21 cellular contexts compared by ENCODE assay signal in the genomic region with DNA sequence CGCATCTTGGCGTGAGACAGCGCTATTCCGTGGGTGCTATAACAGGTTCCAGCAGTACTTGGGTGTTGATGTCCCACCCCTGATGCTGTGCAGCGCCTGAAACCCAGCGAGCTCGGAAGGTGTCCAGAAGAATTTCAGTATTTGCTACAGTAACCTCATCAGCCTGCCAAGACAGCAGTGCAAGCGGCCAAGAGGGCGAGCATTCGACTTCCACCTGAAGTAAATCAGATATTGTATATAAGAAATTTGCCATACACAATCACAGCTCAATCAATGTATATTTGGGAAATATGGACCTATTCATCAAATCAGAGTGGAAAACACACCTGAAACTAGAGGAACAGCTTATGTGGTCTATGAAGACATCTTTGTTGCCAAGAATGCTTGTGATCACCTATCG. TPM values are rescaled to one million over a fixed set of nuclear protein-coding genes. Genes with fewer than 3 reads are reported as not detected.
DNase-seq lines count a peak whose midpoint lies in the region; FAIRE-seq and TF ChIP-seq lines count a peak whose summit lies in the region.
"Had no signal": no experiment of that assay in that cellular context is flagged by ENCODE, and none has a peak within 500 bp of the region (broad histone marks: within the 10 kb centered on the region; RNA-seq: fewer than 3 reads in every experiment).

No MANE protein-coding gene starts in this region.

- H3K4me2 ChIP-seq in mesenchymal stem cell (ENCODE audit: low read length, poor library complexity, severe bottlenecking), result no peak overlapping the region
- H3K4me2 ChIP-seq in smooth muscle cell, result no peak overlapping the region
- H3K4me2 ChIP-seq: A549, BLaER1, KMS-11 had no signal

- intact Hi-C loops in Caco-2 (cut with micrococcal nuclease; ENCODE audit: unreplicated experiment), result no loop called here

- no peaks in the 10 kb centered on the region for H3F3A ChIP-seq in smooth muscle cell (ENCODE audit: low read depth)

- no TSS peak for BruUV-seq in Caco-2 (replicated peaks; lab: Mats Ljungman, UMichigan)

- H4K91ac ChIP-seq in mesenchymal stem cell (ENCODE audit: low read length), result no peak overlapping the region

- H2AK5ac ChIP-seq in mesenchymal stem cell (ENCODE audit: low read length, severe bottlenecking), result no peak overlapping the region

- H2BK15ac ChIP-seq in mesenchymal stem cell (ENCODE audit: low read depth, poor library complexity, severe bottlenecking), result no peak overlapping the region

- peak; percentile 28 for FAIRE-seq in HTR-8/SVneo (lab: Jason Lieb, UNC)
- FAIRE-seq: A549, G401.6, GM12892, GM18507, H1 had no signal

- H3K4me3 Mint-ChIP-seq in Caco-2 (ENCODE audit: unreplicated experiment), result no peak overlapping the region
- H3K4me3 Mint-ChIP-seq: CD14-positive monocyte; CD8-positive, alpha-beta T cell; H9 had no signal

- no peaks in the 10 kb centered on the region for H3K27me3 Mint-ChIP-seq in Caco-2 (ENCODE audit: insufficient read depth, unreplicated experiment)

- peak overlapping the region; percentile 50 for H4K8ac ChIP-seq in mesenchymal stem cell (ENCODE audit: low read length)

- no peak overlapping the region for H3K27ac ChIP-seq in mesenchymal stem cell (ENCODE audit: low read length, poor library complexity, severe bottlenecking)
- no peak overlapping the region for H3K27ac ChIP-seq in substantia nigra (ENCODE audit: low read depth, low read length, poor library complexity, severe bottlenecking)
- H3K27ac ChIP-seq in smooth muscle cell (ENCODE audit: low read depth), result no peak overlapping the region
- H3K27ac ChIP-seq: A549, BLaER1, KMS-11 had no signal

- no peak overlapping the region for H3K4me3 ChIP-seq in Caco-2 (ENCODE audit: low read depth, low read length)
- H3K4me3 ChIP-seq in mesenchymal stem cell (ENCODE audit: insufficient read depth in 1 of 2, low read depth in 1 of 2, low read length in 2 of 2), result no peak overlapping the region
- no peak overlapping the region for H3K4me3 ChIP-seq in smooth muscle cell
- H3K4me3 ChIP-seq: A549, BLaER1 had no signal

- DNase-seq in Caco-2 (no peak), HTR-8/SVneo (ENCODE audit: insufficient read length, low spot score) (no peak), mesenchymal stem cell (no peak), AG08396 (ENCODE audit: low spot score) (no peak), substantia nigra (lab: John Stamatoyannopoulos, UW) (no peak), smooth muscle cell (lab: John Stamatoyannopoulos, UW; ENCODE audit: unreplicated experiment) (no peak)
- DNase-seq: CD8-positive, alpha-beta T cell; DMS 273 treated with DMSO at 0.1 percent for 48 hours; DMS53; DND-41; EL; H9 had no signal

- peaks cover 5% of the 10 kb centered on the region for H3K4me1 Mint-ChIP-seq in Caco-2 (ENCODE audit: low read depth, unreplicated experiment)
- H3K4me1 Mint-ChIP-seq: CD14-positive monocyte, H9 had no signal

- no peaks in the 10 kb centered on the region for H3K79me1 ChIP-seq in mesenchymal stem cell (replicated peaks; ENCODE audit: low read length, poor library complexity, severe bottlenecking)

- H2BK5ac ChIP-seq in mesenchymal stem cell (ENCODE audit: low read depth, low read length, poor library complexity, severe bottlenecking), result no peak overlapping the region

- H2AFZ ChIP-seq in mesenchymal stem cell (ENCODE audit: low read depth, low read length), result no peak overlapping the region
- H2AFZ ChIP-seq in smooth muscle cell (ENCODE audit: low read depth), result no peak overlapping the region

- no peaks in the 10 kb centered on the region for H3K9me3 Mint-ChIP-seq in Caco-2 (ENCODE audit: unreplicated experiment)
- H3K9me3 Mint-ChIP-seq: CD14-positive monocyte; CD8-positive, alpha-beta T cell; H9 had no signal

- no peak overlapping the region for H3K4ac ChIP-seq in mesenchymal stem cell (ENCODE audit: low read depth in 1 of 2, low read length in 2 of 2)

- no peak overlapping the region for H2BK12ac ChIP-seq in mesenchymal stem cell (ENCODE audit: low read length in 2 of 2)

- POLR2A ChIA-PET in Caco-2 (lab: Charles Lee), result no interaction called here

- H3K4me1 ChIP-seq in Caco-2 (no peaks in the 10 kb centered on the region), mesenchymal stem cell (ENCODE audit: control insufficient read depth, insufficient read depth, low read depth, low read length) (peaks cover 8% of the 10 kb centered on the region), smooth muscle cell (ENCODE audit: low read depth) (no peaks in the 10 kb centered on the region)
- H3K4me1 ChIP-seq: BLaER1 had no signal

- no peak overlapping the region for H3K9ac ChIP-seq in mesenchymal stem cell (ENCODE audit: low read length)
- no peak overlapping the region for H3K9ac ChIP-seq in smooth muscle cell (ENCODE audit: low read depth)
- H3K9ac ChIP-seq: BLaER1, KMS-11 had no signal

- H3K9me3 ChIP-seq in Caco-2 (no peaks in the 10 kb centered on the region), mesenchymal stem cell (ENCODE audit: control insufficient read depth, low read length) (no peaks in the 10 kb centered on the region), smooth muscle cell (replicated peaks; ENCODE audit: low read depth) (no peaks in the 10 kb centered on the region)
- H3K9me3 ChIP-seq: A549, BLaER1 had no signal

- H3K18ac ChIP-seq in mesenchymal stem cell (ENCODE audit: low read depth in 1 of 2, low read length in 2 of 2), result no peak overlapping the region

- H3K36me3 ChIP-seq in Caco-2 (ENCODE audit: control insufficient read depth, insufficient read depth, low read length), result no peaks in the 10 kb centered on the region
- peaks cover 16 to 51% of the 10 kb centered on the region in 2 experiments for H3K36me3 ChIP-seq in mesenchymal stem cell (ENCODE audit: control insufficient read depth in 1 of 2, insufficient read depth in 2 of 2, low read depth in 1 of 2, low read length in 2 of 2)
- H3K36me3 ChIP-seq in smooth muscle cell (ENCODE audit: low read depth), result peaks cover 3% of the 10 kb centered on the region

- H2BK120ac ChIP-seq in mesenchymal stem cell (ENCODE audit: low read depth, low read length), result no peak overlapping the region

- TF ChIP-seq CTCF in Caco-2 (IDR thresholded peaks at IDR 0.05; ENCODE audit: insufficient read depth in 1 of 2, low read depth in 1 of 2, low read length in 1 of 2, severe bottlenecking in 1 of 2, unreplicated experiment in 1 of 2) (no peak), subcutaneous adipose tissue (IDR thresholded peaks at IDR 0.05; ENCODE audit: low read depth) (peak; percentile 90), smooth muscle cell (IDR thresholded peaks at IDR 0.05; ENCODE audit: borderline replicate concordance, insufficient read depth, poor library complexity, severe bottlenecking) (no peak)

- H3K27me3 ChIP-seq in Caco-2 (replicated peaks; ENCODE audit: control insufficient read depth, insufficient read depth, low read length) (no peaks in the 10 kb centered on the region), mesenchymal stem cell (ENCODE audit: control insufficient read depth in 1 of 2, insufficient read depth in 1 of 2, low read length in 2 of 2) (no peaks in the 10 kb centered on the region), smooth muscle cell (ENCODE audit: low read depth) (no peaks in the 10 kb centered on the region)
- H3K27me3 ChIP-seq: BLaER1 had no signal

- peak overlapping the region; percentile 23 for H3K27ac Mint-ChIP-seq in Caco-2 (ENCODE audit: unreplicated experiment)
- H3K27ac Mint-ChIP-seq: CD14-positive monocyte; CD8-positive, alpha-beta T cell; H9 had no signal

- no peak overlapping the region for H3K14ac ChIP-seq in mesenchymal stem cell (ENCODE audit: low read length in 2 of 2)

- no peak overlapping the region for H3K23ac ChIP-seq in mesenchymal stem cell (ENCODE audit: low read length in 2 of 2)

- CTCF ChIA-PET in Caco-2 (lab: Charles Lee), result no interaction called here

- peaks cover 55% of the 10 kb centered on the region for H3K36me3 Mint-ChIP-seq in Caco-2 (ENCODE audit: insufficient read depth, unreplicated experiment)

- H3K79me2 ChIP-seq in smooth muscle cell (ENCODE audit: low read depth), result peaks cover 98% of the 10 kb centered on the region

- H4K20me1 ChIP-seq in smooth muscle cell (ENCODE audit: low read depth), result peaks cover 99% of the 10 kb centered on the region

- 98% methylated on average over 8 of the region's 11 CpGs for WGBS in mesenchymal stem cell
- WGBS in smooth muscle cell (ENCODE audit: low lambda C conversion rate), result over 99% methylated on average over 11 of the region's 11 CpGs

RNA-seq across cellular contexts. Expression of gene APPBP2, which starts 13.0 kb away (rescaled TPM):
- total RNA-seq in Caco-2 (2022) (25.3 and 29.8 TPM in 2 replicates), subcutaneous adipose tissue (10 to 100 TPM; 27.7 to 39.9 (median 36.3) TPM), smooth muscle cell (40.9 and 57.1 TPM in 2 replicates)
- 20.3 TPM for polyA plus RNA-seq in mesenchymal stem cell (2013, experiment 1 of 2)
- 20.8 TPM for polyA plus RNA-seq in mesenchymal stem cell (2013, experiment 2 of 2)
- polyA plus RNA-seq in smooth muscle cell, result 36.9 and 38.3 TPM in 2 replicates
